7 cellular contexts compared by ENCODE assay signal in genomic region chr6:163893609-163894189, GRCh38.
"Had no signal": no experiment of that assay in that cellular context is flagged by ENCODE, and none has a peak within 500 bp of the region (broad histone marks: within the 10 kb centered on the region; RNA-seq: fewer than 3 reads in every experiment).

No MANE protein-coding gene starts in this region.

- H3K4me2 ChIP-seq: GM23338 had no signal

- H3K4me3 ChIP-seq: GM23338 had no signal

- ATAC-seq: GM23338 had no signal

- FAIRE-seq: H1, H54, HTR-8/SVneo had no signal

- DNase-seq: H9, HCEC 1CT, KG1 had no signal
